ENCODE assay signal across 11 cellular contexts in genomic region chr11:134516529-134516928, GRCh38.
DNase-seq lines count a peak whose midpoint lies in the region; ATAC-seq and TF ChIP-seq lines count a peak whose summit lies in the region.
"Had no signal": no experiment of that assay in that cellular context is flagged by ENCODE, and none has a peak within 500 bp of the region (broad histone marks: within the 10 kb centered on the region; RNA-seq: fewer than 3 reads in every experiment).

No MANE protein-coding gene starts in this region.

- intact Hi-C loops in sciatic nerve (cut with DNase I) = no loop called here
- intact Hi-C loops in prostate gland (cut with DNase I) = no loop called here

- DNase-seq in SK-N-SH (peak; percentile 52), sciatic nerve (ENCODE audit: low spot score) (peak; percentile 37), prostate gland (ENCODE audit: low spot score) (no peak), GM23248 (no peak), substantia nigra (lab: John Stamatoyannopoulos, UW) (no peak)
- peak; percentile 71 for DNase-seq in Jurkat, Clone E6-1 (ENCODE audit: low read depth, low spot score)
- DNase-seq: activated CD4-positive, alpha-beta T cell treated with anti-CD3 and anti-CD28 coated beads for 4 hours had no signal

- peaks cover 0 to 2% of the 10 kb centered on the region in 2 experiments; a peak in 1 of 4 replicates for H3K4me1 ChIP-seq in SK-N-SH (ENCODE audit: control insufficient read depth in 1 of 2, insufficient read depth in 2 of 2, low read depth in 1 of 2, low read length in 1 of 2)
- H3K4me1 ChIP-seq in prostate gland (replicated peaks) = peaks cover 7% of the 10 kb centered on the region
- H3K4me1 ChIP-seq in GM23248 (ENCODE audit: insufficient read depth) = no peaks in the 10 kb centered on the region
- H3K4me1 ChIP-seq: A549 had no signal

- 64% methylated on average over 8 of the region's 9 CpGs for WGBS in SK-N-SH (ENCODE audit: low lambda C conversion rate)
- WGBS in prostate gland = 70% methylated on average over 9 of the region's 9 CpGs
- 9 to 14% methylated on average over 9 of the region's 9 CpGs for WGBS in GM23248 (ENCODE audit: low coverage in 1 of 2, low lambda C conversion rate in 2 of 2, missing lambda C conversion rate in 2 of 2), 2 experiments

- H2AFZ ChIP-seq in SK-N-SH (ENCODE audit: low read depth) (no peak overlapping the region), GM23248 (no peak overlapping the region)

- no peaks in the 10 kb centered on the region for H3F3A ChIP-seq in SK-N-SH (replicated peaks; ENCODE audit: insufficient read depth)
- no peaks in the 10 kb centered on the region for H3F3A ChIP-seq in GM23248 (ENCODE audit: insufficient read depth)

- ATAC-seq in SK-N-SH treated with all-trans-retinoic acid at 6 μM for 48 hours (no peak), sciatic nerve (no peak)
- ATAC-seq: A549; activated T-helper 17 cell treated with anti-CD3 and anti-CD28 coated beads, Interleukin-2, amount 50 U/mL, for 72 hours had no signal

- TF ChIP-seq CTCF in SK-N-SH (IDR thresholded peaks at IDR 0.05) (no peak), VCaP (conservative IDR thresholded peaks at IDR 0.05) (no peak), prostate gland (IDR thresholded peaks at IDR 0.05) (no peak)

- in situ Hi-C loops in GM23248 (cut with MboI) = no loop called here

- TF ChIP-seq EP300 in SK-N-SH (IDR thresholded peaks at IDR 0.05; ENCODE audit: borderline replicate concordance in 1 of 2, low read depth in 1 of 2, low read length in 1 of 2) = no peak

- CTCF ChIA-PET in SK-N-SH (lab: Yijun Ruan, JAX) = interaction anchor here (1.4 kb wide), 1 partner anchor 11 kb away, joined by 3 read pairs; no protein-coding TSS in a partner anchor

- POLR2A ChIA-PET in SK-N-SH (lab: Yijun Ruan, JAX) = no interaction called here

- H3K36me3 ChIP-seq in SK-N-SH (replicated peaks in 1 of 2; ENCODE audit: control insufficient read depth in 1 of 2, insufficient read depth in 2 of 2, low read length in 1 of 2) (no peaks in the 10 kb centered on the region), prostate gland (no peaks in the 10 kb centered on the region), GM23248 (ENCODE audit: low read depth) (no peaks in the 10 kb centered on the region)

- H3K4me3 ChIP-seq in SK-N-SH (ENCODE audit: low read depth in 2 of 2, low read length in 1 of 2) = no peak overlapping the region
- no peak overlapping the region for H3K4me3 ChIP-seq in Jurkat, Clone E6-1 (ENCODE audit: low read length)
- H3K4me3 ChIP-seq in prostate gland = no peak overlapping the region
- no peak overlapping the region for H3K4me3 ChIP-seq in GM23248
- H3K4me3 ChIP-seq: A549 had no signal

- TF ChIP-seq RAD21 in SK-N-SH (IDR thresholded peaks at IDR 0.05; ENCODE audit: low read length) = no peak

- H3K9ac ChIP-seq in SK-N-SH (no peak overlapping the region), GM23248 (no peak overlapping the region)

- H3K27ac ChIP-seq in SK-N-SH (ENCODE audit: low read depth in 2 of 2, low read length in 1 of 2) = no peak overlapping the region
- peak overlapping the region; percentile 99 for H3K27ac ChIP-seq in VCaP
- H3K27ac ChIP-seq in prostate gland = no peak overlapping the region
- no peak overlapping the region for H3K27ac ChIP-seq in GM23248
- H3K27ac ChIP-seq in substantia nigra (ENCODE audit: low read depth, low read length, poor library complexity, severe bottlenecking) = no peak overlapping the region
- H3K27ac ChIP-seq: A549 had no signal

- H3K9me2 ChIP-seq in SK-N-SH (no peaks in the 10 kb centered on the region), GM23248 (ENCODE audit: insufficient read depth) (no peaks in the 10 kb centered on the region)

- no peak for TF ChIP-seq POLR2A in prostate gland (IDR thresholded peaks at IDR 0.05)

- H3K27me3 ChIP-seq in SK-N-SH (ENCODE audit: insufficient read depth) (no peaks in the 10 kb centered on the region), prostate gland (replicated peaks; ENCODE audit: insufficient read depth) (no peaks in the 10 kb centered on the region), GM23248 (replicated peaks; ENCODE audit: insufficient read depth) (no peaks in the 10 kb centered on the region)

- H3K4me2 ChIP-seq in SK-N-SH = no peak overlapping the region
- no peak overlapping the region for H3K4me2 ChIP-seq in GM23248 (ENCODE audit: unreplicated experiment)
- H3K4me2 ChIP-seq: A549 had no signal

- no peaks in the 10 kb centered on the region for H3K79me2 ChIP-seq in SK-N-SH (ENCODE audit: insufficient read depth)
- no peaks in the 10 kb centered on the region for H3K79me2 ChIP-seq in GM23248 (ENCODE audit: insufficient read depth)

- H4K20me1 ChIP-seq in SK-N-SH (ENCODE audit: insufficient read depth) = no peaks in the 10 kb centered on the region
- no peaks in the 10 kb centered on the region for H4K20me1 ChIP-seq in GM23248 (ENCODE audit: insufficient read depth)

- H3K9me3 ChIP-seq in SK-N-SH (no peaks in the 10 kb centered on the region), prostate gland (no peaks in the 10 kb centered on the region), GM23248 (ENCODE audit: low read depth) (no peaks in the 10 kb centered on the region)
- H3K9me3 ChIP-seq: A549 had no signal

TF ChIP-seq in SK-N-SH, 30 proteins besides CTCF, POLR2A, EP300 and RAD21:
- no peak for TF ChIP-seq GABPA (IDR thresholded peaks at IDR 0.05; ENCODE audit: low read depth)
TF ChIP-seq in SK-N-SH: peak in this region for 0.

TF ChIP-seq in SK-N-SH treated with all-trans-retinoic acid at 6 μM for 48 hours, 23 proteins besides CTCF, POLR2A, EP300 and RAD21 (continues in another document):
- TF ChIP-seq ZNF70 (CRISPR knock-in tag; IDR thresholded peaks at IDR 0.05) = no peak
- TF ChIP-seq ISL1 (CRISPR knock-in tag; IDR thresholded peaks at IDR 0.05) = no peak
- TF ChIP-seq TCF4 (CRISPR knock-in tag; IDR thresholded peaks at IDR 0.05; ENCODE audit: borderline replicate concordance) = no peak
- no peak for TF ChIP-seq CSRNP3 (CRISPR knock-in tag; IDR thresholded peaks at IDR 0.05)
- TF ChIP-seq PATZ1 (CRISPR knock-in tag; IDR thresholded peaks at IDR 0.05; ENCODE audit: borderline replicate concordance) = no peak
- no peak for TF ChIP-seq ARNTL (CRISPR knock-in tag; IDR thresholded peaks at IDR 0.05; ENCODE audit: borderline replicate concordance, low read depth)
- no peak for TF ChIP-seq ESRRG (CRISPR knock-in tag; IDR thresholded peaks at IDR 0.05)
- TF ChIP-seq ZNF8 (CRISPR knock-in tag; IDR thresholded peaks at IDR 0.05) = no peak
- no peak for TF ChIP-seq RARB (CRISPR knock-in tag; IDR thresholded peaks at IDR 0.05)
- TF ChIP-seq ZFP30 (CRISPR knock-in tag; IDR thresholded peaks at IDR 0.05) = no peak
- no peak for TF ChIP-seq POU6F1 (CRISPR knock-in tag; IDR thresholded peaks at IDR 0.05; ENCODE audit: borderline replicate concordance, low read depth)
- TF ChIP-seq SNAI2 (CRISPR knock-in tag; IDR thresholded peaks at IDR 0.05) = no peak
- no peak for TF ChIP-seq ZC3H10 (CRISPR knock-in tag; IDR thresholded peaks at IDR 0.05)
- TF ChIP-seq ZFP3 (CRISPR knock-in tag; IDR thresholded peaks at IDR 0.05) = no peak
- TF ChIP-seq CSDC2 (CRISPR knock-in tag; IDR thresholded peaks at IDR 0.05) = no peak

Comparison
In these comparisons a context has a peak if more than half of its experiments do, and no peak if none do; other contexts are left out.
1. DNase-seq: peak in SK-N-SH (single experiment), Jurkat, Clone E6-1 (single experiment) and sciatic nerve (single experiment); none in prostate gland (single experiment), GM23248 (single experiment) and substantia nigra (0 of 49).